In genomic region chr13:47862841-47863240, GRCh38 we compare ENCODE assay signal across 36 cellular contexts.
"Had no signal": no experiment of that assay in that cellular context is flagged by ENCODE, and none has a peak within 500 bp of the region (broad histone marks: within the 10 kb centered on the region; RNA-seq: fewer than 3 reads in every experiment).

No MANE protein-coding gene starts in this region.

- H3K36me3 ChIP-seq: MG63 had no signal

- H3K4me3 ChIP-seq: MG63 had no signal

- H3K27me3 ChIP-seq: MG63 had no signal

- H3K9me3 ChIP-seq: MG63 had no signal

- DNase-seq: Karpas-422, Kasumi-1, MG63, MM.1S, MV-4-11, NCI-H1048, NCI-H1092, NCI-H1092 treated with DMSO at 0.1 percent for 48 hours, NCI-H1105, NCI-H1105 treated with DMSO at 0.1 percent for 48 hours, NCI-H1417, NCI-H1417 treated with DMSO at 0.1 percent for 48 hours, NCI-H1436, NCI-H1436 treated with DMSO at 0.1 percent for 48 hours, NCI-H146, NCI-H1694, NCI-H1694 treated with DMSO at 0.1 percent for 48 hours, NCI-H187, NCI-H187 treated with DMSO at 0.1 percent for 48 hours, NCI-H1930, NCI-H2029, NCI-H2029 treated with DMSO at 0.1 percent for 48 hours, NCI-H2081, NCI-H2081 treated with DMSO at 0.1 percent for 48 hours, NCI-H2107, NCI-H2171, NCI-H2171 treated with DMSO at 0.1 percent for 48 hours, NCI-H2227 treated with DMSO at 0.1 percent for 48 hours, NCI-H226, NCI-H345, NCI-H446, NCI-H446 treated with DMSO at 0.1 percent for 48 hours, NCI-H510A treated with DMSO at 0.1 percent for 48 hours, NCI-H524, NCI-H524 treated with DMSO at 0.1 percent for 48 hours, NCI-H526 had no signal
